Comparison of ENCODE assay signal across 1 cellular context in genomic region chr2:70627499-70627898, GRCh38.
TF ChIP-seq lines count a peak whose summit lies in the region.

No MANE protein-coding gene starts in this region.

TF ChIP-seq in K562, 482 proteins besides CTCF, POLR2A, EP300 and RAD21 (continued from another document):
- TF ChIP-seq ZBTB40 (IDR thresholded peaks at IDR 0.05) (peak; percentile 98), ZBTB40 (CRISPR knock-in tag; IDR thresholded peaks at IDR 0.05) (peak; percentile 76), CGGBP1 (CRISPR knock-in tag; IDR thresholded peaks at IDR 0.05) (no peak), MXD1 (CRISPR knock-in tag; IDR thresholded peaks at IDR 0.05; ENCODE audit: borderline replicate concordance, poor library complexity, severe bottlenecking) (no peak), ELK1 (CRISPR knock-in tag; IDR thresholded peaks at IDR 0.05) (no peak)
